ENCODE assay signal across 20 cellular contexts in the genomic region with DNA sequence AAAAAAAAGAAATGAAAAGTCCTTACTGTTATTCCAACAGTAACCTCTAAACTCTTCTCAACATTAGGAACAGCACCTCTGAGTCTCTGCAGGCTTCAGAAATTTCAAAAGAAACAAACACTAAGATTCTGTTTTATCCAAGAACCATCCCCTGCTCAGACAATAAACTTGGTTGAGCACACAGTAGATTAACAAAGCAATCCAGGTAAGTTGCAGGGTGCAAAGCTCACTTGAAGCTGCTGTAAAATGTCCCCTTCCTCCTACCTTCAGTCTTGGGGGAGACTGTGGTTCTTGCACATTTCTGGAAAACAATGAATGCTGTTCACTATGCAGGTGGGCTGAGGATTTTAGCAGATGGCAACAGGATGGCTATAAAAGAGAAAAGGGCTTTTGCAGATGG.
DNase-seq lines count a peak whose midpoint lies in the region; ATAC-seq and TF ChIP-seq lines count a peak whose summit lies in the region.
"Had no signal": no experiment of that assay in that cellular context is flagged by ENCODE, and none has a peak within 500 bp of the region (broad histone marks: within the 10 kb centered on the region; RNA-seq: fewer than 3 reads in every experiment).

No MANE protein-coding gene starts in this region.

- no peaks in the 10 kb centered on the region for H3K27me3 ChIP-seq in colonic mucosa
- H3K27me3 ChIP-seq: BE2C, BLaER1 had no signal

- H3K27me3 Mint-ChIP-seq in endothelial cell (ENCODE audit: unreplicated experiment) = peaks cover 1% of the 10 kb centered on the region
- H3K27me3 Mint-ChIP-seq: CD4-positive, alpha-beta memory T cell; CD4-positive, CD25-positive, alpha-beta regulatory T cell had no signal

- H3K9ac ChIP-seq in colonic mucosa (ENCODE audit: low read depth in 2 of 2, low read length in 2 of 2) = no peak overlapping the region
- H3K9ac ChIP-seq: BLaER1 had no signal

- no peaks in the 10 kb centered on the region for H3K9me3 Mint-ChIP-seq in endothelial cell (ENCODE audit: unreplicated experiment)

- H3K36me3 Mint-ChIP-seq in endothelial cell (ENCODE audit: low read depth, unreplicated experiment) = no peaks in the 10 kb centered on the region
- H3K36me3 Mint-ChIP-seq: CD14-positive monocyte; CD4-positive, alpha-beta memory T cell; CD4-positive, CD25-positive, alpha-beta regulatory T cell; CD8-positive, alpha-beta memory T cell had no signal

- H3K4me3 ChIP-seq in colonic mucosa = no peak overlapping the region
- H3K4me3 ChIP-seq: BLaER1 had no signal

- TF ChIP-seq CTCF in colonic mucosa (IDR thresholded peaks at IDR 0.05) (no peak), endothelial cell (IDR thresholded peaks at IDR 0.05; ENCODE audit: unreplicated experiment) (no peak), GM13977 (IDR thresholded peaks at IDR 0.05; ENCODE audit: extremely low read depth, insufficient read depth, missing control alignments) (no peak)

- H3K4me1 Mint-ChIP-seq in endothelial cell (ENCODE audit: unreplicated experiment) = peaks cover 11% of the 10 kb centered on the region
- H3K4me1 Mint-ChIP-seq: CD14-positive monocyte; CD4-positive, alpha-beta memory T cell; CD4-positive, CD25-positive, alpha-beta regulatory T cell; CD8-positive, alpha-beta memory T cell had no signal

- in situ Hi-C loops in GM13977 (cut with MboI; ENCODE audit: low pct_unique_long_range_greater_than_20kb, low sequenced_read_pairs, unreplicated experiment) = no loop called here

- intact Hi-C loops in colonic mucosa (cut with DNase I) (no loop called here), left colon (cut with DNase I, micrococcal nuclease) (no loop called here)

- peak overlapping the region; percentile 67 for H3K27ac Mint-ChIP-seq in endothelial cell (ENCODE audit: unreplicated experiment)
- H3K27ac Mint-ChIP-seq: CD14-positive monocyte; CD4-positive, alpha-beta memory T cell; CD4-positive, CD25-positive, alpha-beta regulatory T cell; CD8-positive, alpha-beta memory T cell had no signal

- peak overlapping the region; percentile 8 for H3K27ac ChIP-seq in colonic mucosa
- H3K27ac ChIP-seq: BLaER1 had no signal

- no peaks in the 10 kb centered on the region for H3K4me1 ChIP-seq in colonic mucosa
- H3K4me1 ChIP-seq: BE2C, BLaER1 had no signal

- H3K9me3 ChIP-seq in colonic mucosa = no peaks in the 10 kb centered on the region
- H3K9me3 ChIP-seq: BE2C, BLaER1 had no signal

- DNase-seq in colonic mucosa = no peak
- DNase-seq in endothelial cell (ENCODE audit: low spot score) = no peak
- no peak for DNase-seq in left colon
- no peak for DNase-seq in GM13977 (ENCODE audit: low spot score)
- no peak for DNase-seq in islet precursor cell
- DNase-seq: 8988T; ACHN; BE2C; C1 segment of cervical spinal cord; Calu3; CD4-positive, alpha-beta memory T cell; CD4-positive, CD25-positive, alpha-beta regulatory T cell; CD8-positive, alpha-beta memory T cell; COR-L47; DMS79 treated with DMSO at 0.1 percent for 48 hours; GF-D8 had no signal

- no peaks in the 10 kb centered on the region for H3K36me3 ChIP-seq in colonic mucosa
- H3K36me3 ChIP-seq: BE2C, BLaER1 had no signal

- ATAC-seq in left colon (peak; percentile 90), GM18511 (IDR thresholded peaks at IDR 0.05; ENCODE audit: unreplicated experiment) (no peak), GM18873 (IDR thresholded peaks at IDR 0.05; ENCODE audit: low FRiP score, unreplicated experiment) (no peak)

- no peak overlapping the region for H3K4me3 Mint-ChIP-seq in endothelial cell (ENCODE audit: unreplicated experiment)
- H3K4me3 Mint-ChIP-seq: CD14-positive monocyte; CD4-positive, alpha-beta memory T cell; CD4-positive, CD25-positive, alpha-beta regulatory T cell; CD8-positive, alpha-beta memory T cell had no signal
